In the genomic region with DNA sequence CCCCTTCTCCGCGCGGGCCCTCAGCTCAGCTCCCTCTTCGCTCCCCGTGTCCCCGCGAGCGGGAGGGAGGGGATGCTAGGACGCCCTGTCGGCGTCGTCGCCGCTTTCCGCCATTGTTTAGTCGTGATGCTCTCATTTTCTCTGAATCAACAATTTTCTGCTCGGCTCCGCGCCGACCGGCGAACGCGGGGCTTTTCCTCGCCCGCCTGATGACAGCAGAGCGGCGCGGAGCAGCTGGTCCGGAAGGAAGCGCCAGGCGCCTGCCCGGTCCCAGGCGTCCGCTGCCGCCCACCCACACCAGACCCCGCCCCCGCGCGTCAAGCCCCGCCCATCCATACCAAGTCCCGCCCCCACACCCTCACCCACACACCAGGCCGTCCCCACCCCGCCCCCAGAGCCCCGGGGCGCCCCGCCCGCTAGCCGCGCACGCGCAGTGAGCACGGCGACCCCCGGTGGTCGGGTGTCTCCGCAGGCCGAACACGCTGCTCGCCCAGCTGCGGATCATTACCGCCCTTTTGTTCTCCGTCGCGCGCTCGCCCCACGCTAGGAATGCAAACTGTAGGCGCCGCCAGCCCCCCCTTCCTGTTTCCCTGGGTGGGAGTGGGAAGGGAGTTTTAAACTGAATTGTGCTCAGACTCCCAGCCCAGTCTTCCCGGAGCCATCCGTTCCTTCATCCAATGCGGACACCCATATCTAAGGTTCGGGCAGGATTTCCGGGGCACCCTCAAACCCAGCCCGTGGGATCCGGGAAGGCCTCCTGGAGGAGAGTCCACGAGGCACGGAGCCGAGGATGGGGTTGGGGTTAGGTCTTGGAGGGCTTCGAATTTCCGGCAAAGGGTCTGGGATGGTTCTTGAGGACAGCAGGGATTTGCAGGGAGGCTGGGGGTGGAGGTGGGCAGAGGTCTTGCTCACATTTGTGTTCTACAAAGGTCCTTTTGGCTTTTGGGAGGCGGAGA, we compare ENCODE assay signal across 9 cellular contexts. TPM values are rescaled to one million over a fixed set of nuclear protein-coding genes. Genes with fewer than 3 reads are reported as not detected.
DNase-seq lines count a peak whose midpoint lies in the region; ATAC-seq, FAIRE-seq and TF ChIP-seq lines count a peak whose summit lies in the region.
"Had no signal": no experiment of that assay in that cellular context is flagged by ENCODE, and none has a peak within 500 bp of the region (broad histone marks: within the 10 kb centered on the region; RNA-seq: fewer than 3 reads in every experiment).

No MANE protein-coding gene starts in this region.

- no peak for FAIRE-seq in GM12878 (lab: Jason Lieb, UNC)

- RAD21 ChIA-PET in GM12878 (lab: Charles Lee; ENCODE audit: unreplicated experiment), result no interaction called here

- TF ChIP-seq RAD21 in GM12878 (IDR thresholded peaks at IDR 0.05; ENCODE audit: insufficient read depth, low read depth, low read length), result no peak

- 29% methylated on average over 61 of the region's 83 CpGs for WGBS in GM12878 (ENCODE audit: insufficient coverage, insufficient replicate concordance, low lambda C conversion rate, missing lambda C conversion rate)
- 6 to 10% (median 7%) methylated on average over 42 to 83 of the region's 83 CpGs for WGBS in spleen, 5 donors

- H3K27me3 ChIP-seq in GM12878 (replicated peaks in 1 of 2; ENCODE audit: control insufficient read depth in 2 of 2, insufficient read depth in 2 of 2, low read length in 1 of 2) (peaks cover 2 to 8% of the 10 kb centered on the region in 2 experiments; a peak in 3 of 4 replicates), spleen (replicated peaks in 1 of 7) (peaks cover 0 to 62% (median 36%) of the 10 kb centered on the region in 7 donors)

- CTCF ChIA-PET in GM12878 (lab: Yijun Ruan, JAX), result no interaction called here

- TF ChIP-seq CTCF in GM12878 (IDR thresholded peaks at IDR 0.05 in 2 of 3, conservative IDR thresholded peaks at IDR 0.05 in 1 of 3; ENCODE audit: control insufficient read depth in 2 of 3, extremely low read depth in 1 of 3, insufficient read depth in 1 of 3, low read depth in 3 of 3, low read length in 3 of 3) (no peak), spleen (IDR thresholded peaks at IDR 0.05 in 8 of 11, conservative IDR thresholded peaks at IDR 0.05 in 3 of 11) (no peak)

- H3K9me3 ChIP-seq in GM12878 (replicated peaks; ENCODE audit: control insufficient read depth, insufficient read depth, low read length) (no peaks in the 10 kb centered on the region; the same call in 2 of the 3 replicates), spleen (no peaks in the 10 kb centered on the region)

- in situ Hi-C loops in GM12878 (cut with MboI), result no loop called here

- H3K4me3 ChIP-seq in GM12878 (peak overlapping the region; percentile 85), spleen (peak overlapping the region; percentile 37 to 72 (median 48))

- H3K4me1 ChIP-seq in GM12878 (ENCODE audit: control insufficient read depth, insufficient read depth, low read length), result peaks cover 4% of the 10 kb centered on the region; the same call in 1 of the 2 replicates
- H3K4me1 ChIP-seq in spleen, result peaks cover 0 to 18% (median 16%) of the 10 kb centered on the region in 6 donors

- TF ChIP-seq EP300 in GM12878 (IDR thresholded peaks at IDR 0.05; ENCODE audit: borderline replicate concordance in 1 of 2, control insufficient read depth in 1 of 2, low read depth in 2 of 2, low read length in 2 of 2), result no peak

- no peak overlapping the region for H3K9ac ChIP-seq in GM12878 (ENCODE audit: control insufficient read depth, insufficient read depth, low read length)

- POLR2A ChIA-PET in GM12878 (lab: Charles Lee), result no interaction called here

- ATAC-seq in HG03280 (IDR thresholded peaks at IDR 0.05; ENCODE audit: unreplicated experiment), result peak; percentile 55
- peak; percentile 79 for ATAC-seq in GM12878

- peak overlapping the region; percentile 78 for H3K4me2 ChIP-seq in GM12878 (ENCODE audit: control insufficient read depth, insufficient read depth)

- H3K79me2 ChIP-seq in GM12878 (ENCODE audit: control insufficient read depth, insufficient read depth, low read length), result no peaks in the 10 kb centered on the region

- DNase-seq in ELR (ENCODE audit: low read depth) (peak; percentile 51), T-helper 22 cell (ENCODE audit: low read depth) (peak; percentile 17), GM12878 (ENCODE audit: low read depth, low spot score) (no peak), iPS-NIHi11 (ENCODE audit: low spot score) (peak; percentile 96), spleen (peak; percentile 82), SHP77 treated with DMSO at 0.1 percent for 48 hours (lab: John Stamatoyannopoulos, UW) (no peak), NCI-H1105 treated with DMSO at 0.1 percent for 48 hours (lab: John Stamatoyannopoulos, UW) (no peak)

- TF ChIP-seq POLR2A in GM12878 (IDR thresholded peaks at IDR 0.05; ENCODE audit: low read depth, low read length) (no peak), spleen (IDR thresholded peaks at IDR 0.05) (no peak)

- H3K27ac ChIP-seq in GM12878 (ENCODE audit: control insufficient read depth, insufficient read depth) (no peak overlapping the region), spleen (no peak overlapping the region)

- H2AFZ ChIP-seq in GM12878 (ENCODE audit: control insufficient read depth, low read depth, low read length), result peak overlapping the region; percentile 76

- no peaks in the 10 kb centered on the region for H4K20me1 ChIP-seq in GM12878 (ENCODE audit: control insufficient read depth, insufficient read depth)

- SMC1A ChIA-PET in GM12878 (lab: Charles Lee; ENCODE audit: uncharacterized antibody, unreplicated experiment), result no interaction called here

- no peaks in the 10 kb centered on the region for H3K36me3 ChIP-seq in GM12878 (ENCODE audit: control insufficient read depth in 2 of 2, insufficient read depth in 2 of 2, low read length in 1 of 2)
- no peaks in the 10 kb centered on the region for H3K36me3 ChIP-seq in spleen

- no TSS peak for BruUV-seq in GM12878 (replicated peaks; lab: Mats Ljungman, UMichigan)

- intact Hi-C loops in GM12878 (cut with micrococcal nuclease; ENCODE audit: unreplicated experiment), result no loop called here
- intact Hi-C loops in spleen (cut with DNase I; ENCODE audit: low total_unique reads), result no loop called here

TF ChIP-seq in GM12878, 131 proteins besides CTCF, POLR2A, EP300 and RAD21:
- TF ChIP-seq YY1 (IDR thresholded peaks at IDR 0.05; ENCODE audit: low read depth, low read length), result 0 out of 2 replicates have a peak, but pooled peaks have one; percentile 41
- TF ChIP-seq EGR1 (IDR thresholded peaks at IDR 0.05; ENCODE audit: borderline replicate concordance in 1 of 2, low read depth in 2 of 2, low read length in 2 of 2), result 0 out of 3 replicates have a peak, but pooled peaks of 1 of the 2 experiments have one; percentile 34
- TF ChIP-seq, protein P1, sequence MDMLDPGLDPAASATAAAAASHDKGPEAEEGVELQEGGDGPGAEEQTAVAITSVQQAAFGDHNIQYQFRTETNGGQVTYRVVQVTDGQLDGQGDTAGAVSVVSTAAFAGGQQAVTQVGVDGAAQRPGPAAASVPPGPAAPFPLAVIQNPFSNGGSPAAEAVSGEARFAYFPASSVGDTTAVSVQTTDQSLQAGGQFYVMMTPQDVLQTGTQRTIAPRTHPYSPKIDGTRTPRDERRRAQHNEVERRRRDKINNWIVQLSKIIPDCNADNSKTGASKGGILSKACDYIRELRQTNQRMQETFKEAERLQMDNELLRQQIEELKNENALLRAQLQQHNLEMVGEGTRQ (IDR thresholded peaks at IDR 0.05; ENCODE audit: borderline replicate concordance, low read depth, low read length), result no peak
- TF ChIP-seq GATAD2B (conservative IDR thresholded peaks at IDR 0.05; ENCODE audit: low read depth), result no peak

RNA-seq across cellular contexts. Expression of a gene that starts 49.8 kb away (rescaled TPM):
- total RNA-seq in GM12878 (2013; cell fraction: nucleolus; rRNA removed), result not detected in 2 replicates
- total RNA-seq in GM12878 (2014; rRNA removed), result not detected in 2 replicates
- not detected in 2 replicates for total RNA-seq in GM12878 (2014; rRNA removed; fragmentation: Illumina TruSeq; extraction: Trizol)
- total RNA-seq in GM12878 (2021), result not detected in 2 replicates
- not detected for polyA plus RNA-seq in GM12878 (2011; ENCODE audit: low read depth)
- polyA plus RNA-seq in GM12878 (2011; rRNA removed), result not detected in 2 replicates
- 0.01 and 0.02 TPM in 2 replicates for polyA plus RNA-seq in GM12878 (2011; cell fraction: cytosol; rRNA removed)
- polyA plus RNA-seq in GM12878 (2011; cell fraction: nucleus; rRNA removed), result not detected in 2 replicates
- 0.05 and 0.22 TPM in 2 replicates for polyA plus RNA-seq in GM12878 (2012)
- not detected in 2 replicates for polyA plus RNA-seq in GM12878 (2014; fragmentation: Illumina TruSeq; extraction: Trizol)
- polyA plus RNA-seq in GM12878 (2014; fragmentation: Nextera tagmentation; extraction: Ambion mirVana), result not detected
- polyA plus RNA-seq in GM12878 (2014; rRNA removed), result not detected in 2 replicates
- not detected for polyA plus RNA-seq in GM12878 (2016; fragmentation: Nextera tagmentation; extraction: Ambion mirVana)
- polyA minus RNA-seq in GM12878 (2011; rRNA and poly(A)+ RNA removed), result not detected in 2 replicates
- polyA minus RNA-seq in GM12878 (2011; cell fraction: cytosol; rRNA and poly(A)+ RNA removed), result not detected in 2 replicates
- polyA minus RNA-seq in GM12878 (2011; cell fraction: nucleus; rRNA and poly(A)+ RNA removed), result not detected in 2 replicates
- not detected for total RNA-seq in spleen
- not detected for polyA plus RNA-seq in spleen
- total RNA-seq: T-helper 1 cell treated with Interleukin-12 subunit alpha and Interleukin-12 subunit beta and Interleukin-4 antibody, amounts not matched to agents 30 ng/mL and 1 ng/mL, for 36 hours had no signal

Comparison
In these comparisons a context has a peak if more than half of its experiments do, and no peak if none do; other contexts are left out.
1. DNase-seq: peak in ELR (single experiment), T-helper 22 cell (single experiment), iPS-NIHi11 (single experiment) and spleen (single experiment); none in GM12878 (single experiment), SHP77 treated with DMSO at 0.1 percent for 48 hours (single experiment) and NCI-H1105 treated with DMSO at 0.1 percent for 48 hours (single experiment).